ENCODE assay signal across 20 cellular contexts in genomic region chr22:36235585-36235984, GRCh38. TPM values are rescaled to one million over a fixed set of nuclear protein-coding genes. Genes with fewer than 3 reads are reported as not detected.
DNase-seq lines count a peak whose midpoint lies in the region; ATAC-seq, FAIRE-seq and TF ChIP-seq lines count a peak whose summit lies in the region.
"Had no signal": no experiment of that assay in that cellular context is flagged by ENCODE, and none has a peak within 500 bp of the region (broad histone marks: within the 10 kb centered on the region; RNA-seq: fewer than 3 reads in every experiment).

No MANE protein-coding gene starts in this region.

- no peaks in the 10 kb centered on the region for H3K9me2 ChIP-seq in Loucy (replicated peaks; ENCODE audit: low read depth, low read length)

- intact Hi-C loops in GM12878 (cut with micrococcal nuclease; ENCODE audit: unreplicated experiment): loop anchor here (5.0 kb wide), 1 partner anchor 42 kb away; no protein-coding TSS in a partner anchor

- H2AFZ ChIP-seq in Loucy (ENCODE audit: low read length): no peak overlapping the region
- no peak overlapping the region for H2AFZ ChIP-seq in GM12878 (ENCODE audit: control insufficient read depth, low read depth, low read length)
- H2AFZ ChIP-seq: PC-9 had no signal

- BruUV-seq in GM12878 (replicated peaks; lab: Mats Ljungman, UMichigan): no TSS peak

- H4K20me1 ChIP-seq in Loucy (ENCODE audit: insufficient read depth, low read length, poor library complexity, severe bottlenecking): no peaks in the 10 kb centered on the region
- no peaks in the 10 kb centered on the region for H4K20me1 ChIP-seq in GM12878 (ENCODE audit: control insufficient read depth, insufficient read depth)

- POLR2A ChIA-PET in GM12878 (lab: Charles Lee): interaction anchor here (7.7 kb wide), 1 partner anchor 17 kb away, joined by 99 read pairs; the partner anchor contains the start of gene APOL1

- H3K9me3 ChIP-seq in Loucy (ENCODE audit: insufficient read depth, low read depth, low read length): no peaks in the 10 kb centered on the region
- no peaks in the 10 kb centered on the region; the same call in 2 of the 3 replicates for H3K9me3 ChIP-seq in GM12878 (replicated peaks; ENCODE audit: control insufficient read depth, insufficient read depth, low read length)
- H3K9me3 ChIP-seq: transverse colon had no signal

- H3K4me3 ChIP-seq in Loucy (ENCODE audit: low read length, poor library complexity, severe bottlenecking): no peak overlapping the region
- H3K4me3 ChIP-seq in GM12878: peak overlapping the region; percentile 8; the same call in 1 of the 2 replicates
- H3K4me3 ChIP-seq: PC-9, transverse colon had no signal

- CTCF ChIA-PET in activated CD8-positive, alpha-beta memory T cell treated with anti-CD3 and anti-CD28 coated beads, Interleukin-2, amount 10 ng/mL, durations not matched to agents 7 days and 5 days (lab: Charles Lee): interaction anchor here (0.6 to 7.6 kb wide), 5 partner anchors 8 to 275 kb away, joined by 3 to 67 read pairs (median 19); partner anchors contain the start of gene APOL1
- CTCF ChIA-PET in GM12878 (lab: Yijun Ruan, JAX): interaction anchor here (1.5 to 8.0 kb wide), 4 partner anchors 14 to 41 kb away, joined by 5 to 153 read pairs (median 32); partner anchors contain the start of gene APOL1

- H3K27me3 ChIP-seq in Loucy (ENCODE audit: insufficient read depth, low read length, poor library complexity, severe bottlenecking) (no peaks in the 10 kb centered on the region), GM12878 (replicated peaks in 1 of 2; ENCODE audit: control insufficient read depth in 2 of 2, insufficient read depth in 2 of 2, low read length in 1 of 2) (no peaks in the 10 kb centered on the region)
- H3K27me3 ChIP-seq: transverse colon had no signal

- TF ChIP-seq RAD21 in GM12878 (IDR thresholded peaks at IDR 0.05; ENCODE audit: insufficient read depth, low read depth, low read length): no peak

- H3K4me3 Mint-ChIP-seq in activated CD8-positive, alpha-beta memory T cell treated with anti-CD3 and anti-CD28 coated beads, Interleukin-2, amount 10 ng/mL, durations not matched to agents 7 days and 5 days: peak overlapping the region; percentile 99
- peak overlapping the region; percentile 52 for H3K4me3 Mint-ChIP-seq in neural crest cell
- H3K4me3 Mint-ChIP-seq: memory B cell had no signal

- DNase-seq in activated CD8-positive, alpha-beta memory T cell treated with anti-CD3 and anti-CD28 coated beads, Interleukin-2, amount 10 ng/mL, durations not matched to agents 7 days and 5 days: peak; percentile 11
- DNase-seq in activated CD8-positive, alpha-beta memory T cell treated with anti-CD3 and anti-CD28 coated beads, Interleukin-2, amount 50 U/mL, for 4 hours: no peak
- DNase-seq in GM12878 (ENCODE audit: low read depth, low spot score) (no peak), neural crest cell (ENCODE audit: low read depth, low spot score) (no peak), NCI-H526 (lab: John Stamatoyannopoulos, UW) (no peak), NCI-H1092 (lab: John Stamatoyannopoulos, UW) (no peak)
- DNase-seq in stimulated activated naive CD4-positive, alpha-beta T cell treated with Interleukin-2 at 50 U/mL for 16 hours (lab: John Stamatoyannopoulos, UW): no peak
- DNase-seq: COR-L47; cortex of kidney; erythroblast; NCI-H1930; NCI-H524; occipital lobe; PC-9; stimulated activated CD4-positive, alpha-beta T cell treated with anti-CD3 and anti-CD28 coated beads, Interleukin-4, amount 100 ng/mL, for 24 hours; transverse colon had no signal

- TF ChIP-seq CTCF in Loucy (conservative IDR thresholded peaks at IDR 0.05; ENCODE audit: low read length) (no peak), GM12878 (IDR thresholded peaks at IDR 0.05 in 2 of 3, conservative IDR thresholded peaks at IDR 0.05 in 1 of 3; ENCODE audit: control insufficient read depth in 2 of 3, extremely low read depth in 1 of 3, insufficient read depth in 1 of 3, low read depth in 3 of 3, low read length in 3 of 3) (no peak), neural crest cell (conservative IDR thresholded peaks at IDR 0.05) (no peak)

- peaks cover 67% of the 10 kb centered on the region for H3K36me3 Mint-ChIP-seq in activated CD8-positive, alpha-beta memory T cell treated with anti-CD3 and anti-CD28 coated beads, Interleukin-2, amount 10 ng/mL, durations not matched to agents 7 days and 5 days
- H3K36me3 Mint-ChIP-seq in neural crest cell (ENCODE audit: low read depth): peaks cover 8% of the 10 kb centered on the region

- H3K9ac ChIP-seq in Loucy (ENCODE audit: low read depth, low read length, poor library complexity, severe bottlenecking) (no peak overlapping the region), GM12878 (ENCODE audit: control insufficient read depth, insufficient read depth, low read length) (no peak overlapping the region)

- peak overlapping the region; percentile 62 for H3K27ac Mint-ChIP-seq in activated CD8-positive, alpha-beta memory T cell treated with anti-CD3 and anti-CD28 coated beads, Interleukin-2, amount 10 ng/mL, durations not matched to agents 7 days and 5 days
- no peak overlapping the region for H3K27ac Mint-ChIP-seq in neural crest cell (ENCODE audit: unreplicated experiment)

- RAD21 ChIA-PET in GM12878 (lab: Charles Lee; ENCODE audit: unreplicated experiment): interaction anchor here (0.8 to 1.1 kb wide), 3 partner anchors 14 to 43 kb away, joined by 3 to 4 read pairs (median 3); no protein-coding TSS in a partner anchor

- peaks cover 6% of the 10 kb centered on the region for H3K9me3 Mint-ChIP-seq in activated CD8-positive, alpha-beta memory T cell treated with anti-CD3 and anti-CD28 coated beads, Interleukin-2, amount 10 ng/mL, durations not matched to agents 7 days and 5 days (ENCODE audit: low read depth)
- H3K9me3 Mint-ChIP-seq in neural crest cell: peaks cover 2% of the 10 kb centered on the region

- H3K4me2 ChIP-seq in Loucy (ENCODE audit: low read depth, low read length, poor library complexity, severe bottlenecking): peak overlapping the region; percentile 88
- peak overlapping the region; percentile 88 for H3K4me2 ChIP-seq in GM12878 (ENCODE audit: control insufficient read depth, insufficient read depth)
- H3K4me2 ChIP-seq: PC-9 had no signal

- H3K4me1 Mint-ChIP-seq in activated CD8-positive, alpha-beta memory T cell treated with anti-CD3 and anti-CD28 coated beads, Interleukin-2, amount 10 ng/mL, durations not matched to agents 7 days and 5 days: peaks cover 68% of the 10 kb centered on the region
- H3K4me1 Mint-ChIP-seq in neural crest cell: peaks cover 28% of the 10 kb centered on the region

- H3K27me3 Mint-ChIP-seq in activated CD8-positive, alpha-beta memory T cell treated with anti-CD3 and anti-CD28 coated beads, Interleukin-2, amount 10 ng/mL, durations not matched to agents 7 days and 5 days: no peaks in the 10 kb centered on the region
- no peaks in the 10 kb centered on the region for H3K27me3 Mint-ChIP-seq in neural crest cell (ENCODE audit: low read depth)
- H3K27me3 Mint-ChIP-seq: memory B cell had no signal

- no peak for TF ChIP-seq POLR2A in GM12878 (IDR thresholded peaks at IDR 0.05; ENCODE audit: low read depth, low read length)

- H3K4me1 ChIP-seq in Loucy (ENCODE audit: insufficient read depth, low read length, poor library complexity, severe bottlenecking) (peaks cover 47% of the 10 kb centered on the region), GM12878 (ENCODE audit: control insufficient read depth, insufficient read depth, low read length) (peaks cover 31% of the 10 kb centered on the region)

- H3K36me3 ChIP-seq in Loucy (ENCODE audit: insufficient read depth, low read length) (no peaks in the 10 kb centered on the region), GM12878 (ENCODE audit: control insufficient read depth in 2 of 2, insufficient read depth in 2 of 2, low read length in 1 of 2) (peaks cover 4 to 23% of the 10 kb centered on the region in 2 experiments; a peak in 3 of 4 replicates)

- H3K27ac ChIP-seq in GM12878 (ENCODE audit: control insufficient read depth, insufficient read depth): no peak overlapping the region
- H3K27ac ChIP-seq: PC-9 had no signal

- SMC1A ChIA-PET in GM12878 (lab: Charles Lee; ENCODE audit: uncharacterized antibody, unreplicated experiment): interaction anchor here (0.8 to 9.5 kb wide), 7 partner anchors 8 to 43 kb away, joined by 3 to 165 read pairs (median 6); partner anchors contain the start of gene APOL1

- FAIRE-seq in GM12878 (lab: Jason Lieb, UNC): no peak

- in situ Hi-C loops in GM12878 (cut with MboI): no loop called here

- H3F3A ChIP-seq in Loucy (ENCODE audit: low read depth): no peaks in the 10 kb centered on the region

- WGBS in GM12878 (ENCODE audit: insufficient coverage, insufficient replicate concordance, low lambda C conversion rate, missing lambda C conversion rate): 80% methylated on average over 3 of the region's 3 CpGs

- peaks cover 33% of the 10 kb centered on the region for H3K79me2 ChIP-seq in Loucy (ENCODE audit: insufficient read depth, low read length)
- peaks cover 43% of the 10 kb centered on the region for H3K79me2 ChIP-seq in GM12878 (ENCODE audit: control insufficient read depth, insufficient read depth, low read length)

- ATAC-seq in activated CD8-positive, alpha-beta memory T cell treated with anti-CD3 and anti-CD28 coated beads, Interleukin-2, amount 10 ng/mL, durations not matched to agents 7 days and 5 days: no peak
- no peak for ATAC-seq in GM12878
- ATAC-seq: HCT116 had no signal

- no peak for TF ChIP-seq EP300 in GM12878 (IDR thresholded peaks at IDR 0.05; ENCODE audit: borderline replicate concordance in 1 of 2, control insufficient read depth in 1 of 2, low read depth in 2 of 2, low read length in 2 of 2)

RNA-seq across cellular contexts. Expression of gene APOL2, which starts 3.7 kb away (rescaled TPM):
- 10 to 100 TPM; 82.6 to 86.4 TPM for total RNA-seq in activated CD8-positive, alpha-beta memory T cell treated with anti-CD3 and anti-CD28 coated beads, Interleukin-2, amount 10 ng/mL, durations not matched to agents 7 days and 5 days
- total RNA-seq in GM12878 (2013; cell fraction: nucleolus; rRNA removed): 49.8 and 51.5 TPM in 2 replicates
- total RNA-seq in GM12878 (2014; rRNA removed) (25.1 and 26.6 TPM in 2 replicates), GM12878 (2014; rRNA removed; fragmentation: Illumina TruSeq; extraction: Trizol) (27.0 and 27.3 TPM in 2 replicates), GM12878 (2021) (29.0 and 32.9 TPM in 2 replicates), neural crest cell (14.2 and 15.7 TPM in 2 replicates)
- 33.3 TPM for polyA plus RNA-seq in GM12878 (2011; ENCODE audit: low read depth)
- polyA plus RNA-seq in GM12878 (2011; rRNA removed) (32.6 and 39.9 TPM in 2 replicates), GM12878 (2014; fragmentation: Illumina TruSeq; extraction: Trizol) (22.3 and 24.9 TPM in 2 replicates), GM12878 (2014; fragmentation: Nextera tagmentation; extraction: Ambion mirVana) (10 to 100 TPM in 1 of 2 experiments, 1 to 10 TPM in 1; 4.4 to 14.7 TPM), GM12878 (2014; rRNA removed) (26.9 and 27.4 TPM in 2 replicates), GM12878 (2016; fragmentation: Nextera tagmentation; extraction: Ambion mirVana) (10 to 100 TPM; 12.3 to 13.7 TPM)
- 46.3 and 57.5 TPM in 2 replicates for polyA plus RNA-seq in GM12878 (2011; cell fraction: cytosol; rRNA removed)
- 60.3 and 68.3 TPM in 2 replicates for polyA plus RNA-seq in GM12878 (2011; cell fraction: nucleus; rRNA removed)
- polyA plus RNA-seq in GM12878 (2012): 50.1 and 55.3 TPM in 2 replicates
- 65.0 and 103 TPM in 2 replicates for polyA minus RNA-seq in GM12878 (2011; rRNA and poly(A)+ RNA removed)
- 17.5 and 18.0 TPM in 2 replicates for polyA minus RNA-seq in GM12878 (2011; cell fraction: cytosol; rRNA and poly(A)+ RNA removed)
- 14.6 and 21.5 TPM in 2 replicates for polyA minus RNA-seq in GM12878 (2011; cell fraction: nucleus; rRNA and poly(A)+ RNA removed)

RNA-seq across cellular contexts. Expression of gene APOL1, which starts 17.3 kb away (rescaled TPM):
- 10 to 100 TPM; 55.6 to 61.6 TPM for total RNA-seq in activated CD8-positive, alpha-beta memory T cell treated with anti-CD3 and anti-CD28 coated beads, Interleukin-2, amount 10 ng/mL, durations not matched to agents 7 days and 5 days
- total RNA-seq in GM12878 (2013; cell fraction: nucleolus; rRNA removed): 27.2 and 29.3 TPM in 2 replicates
- 13.7 and 14.4 TPM in 2 replicates for total RNA-seq in GM12878 (2014; rRNA removed)
- 12.6 and 13.1 TPM in 2 replicates for total RNA-seq in GM12878 (2014; rRNA removed; fragmentation: Illumina TruSeq; extraction: Trizol)
- total RNA-seq in GM12878 (2021): 27.4 and 28.6 TPM in 2 replicates
- 63.5 TPM for polyA plus RNA-seq in GM12878 (2011; ENCODE audit: low read depth)
- polyA plus RNA-seq in GM12878 (2011; rRNA removed): 27.2 and 42.0 TPM in 2 replicates
- polyA plus RNA-seq in GM12878 (2011; cell fraction: cytosol; rRNA removed): 38.4 and 39.9 TPM in 2 replicates
- 65.7 and 104 TPM in 2 replicates for polyA plus RNA-seq in GM12878 (2011; cell fraction: nucleus; rRNA removed)
- 68.7 and 73.3 TPM in 2 replicates for polyA plus RNA-seq in GM12878 (2012)
- 20.6 and 25.3 TPM in 2 replicates for polyA plus RNA-seq in GM12878 (2014; fragmentation: Illumina TruSeq; extraction: Trizol)
- polyA plus RNA-seq in GM12878 (2014; fragmentation: Nextera tagmentation; extraction: Ambion mirVana): 10 to 100 TPM in 1 of 2 experiments, 1 to 10 TPM in 1; 9.0 to 10.7 TPM
- polyA plus RNA-seq in GM12878 (2014; rRNA removed): 18.3 and 18.7 TPM in 2 replicates
- polyA plus RNA-seq in GM12878 (2016; fragmentation: Nextera tagmentation; extraction: Ambion mirVana): 10 to 100 TPM; 17.2 to 18.0 TPM
- 33.8 and 34.1 TPM in 2 replicates for polyA minus RNA-seq in GM12878 (2011; rRNA and poly(A)+ RNA removed)
- polyA minus RNA-seq in GM12878 (2011; cell fraction: cytosol; rRNA and poly(A)+ RNA removed): 11.8 and 16.4 TPM in 2 replicates
- polyA minus RNA-seq in GM12878 (2011; cell fraction: nucleus; rRNA and poly(A)+ RNA removed): 15.2 and 21.3 TPM in 2 replicates
- not detected in 2 replicates for total RNA-seq in neural crest cell

RNA-seq across cellular contexts. Expression of gene APOL4, which starts 34.0 kb away (rescaled TPM):
- total RNA-seq in activated CD8-positive, alpha-beta memory T cell treated with anti-CD3 and anti-CD28 coated beads, Interleukin-2, amount 10 ng/mL, durations not matched to agents 7 days and 5 days: 10 to 100 TPM; 17.0 to 22.6 TPM
- not detected in 2 replicates for total RNA-seq in GM12878 (2013; cell fraction: nucleolus; rRNA removed)
- not detected in 2 replicates for total RNA-seq in GM12878 (2014; rRNA removed)
- total RNA-seq in GM12878 (2014; rRNA removed; fragmentation: Illumina TruSeq; extraction: Trizol): not detected in 2 replicates
- total RNA-seq in GM12878 (2021): 0.13 TPM in 1 of 2 replicates, not detected in the other
- polyA plus RNA-seq in GM12878 (2011; ENCODE audit: low read depth): 0.09 TPM
- polyA plus RNA-seq in GM12878 (2011; rRNA removed): not detected in 2 replicates
- polyA plus RNA-seq in GM12878 (2011; cell fraction: cytosol; rRNA removed): not detected in 2 replicates
- 0.04 and 0.09 TPM in 2 replicates for polyA plus RNA-seq in GM12878 (2011; cell fraction: nucleus; rRNA removed)
- 0.13 TPM in 1 of 2 replicates, not detected in the other for polyA plus RNA-seq in GM12878 (2012)
- polyA plus RNA-seq in GM12878 (2014; fragmentation: Illumina TruSeq; extraction: Trizol): 0.13 and 0.24 TPM in 2 replicates
- not detected for polyA plus RNA-seq in GM12878 (2014; fragmentation: Nextera tagmentation; extraction: Ambion mirVana)
- 0.03 and 0.22 TPM in 2 replicates for polyA plus RNA-seq in GM12878 (2014; rRNA removed)
- polyA plus RNA-seq in GM12878 (2016; fragmentation: Nextera tagmentation; extraction: Ambion mirVana): under 1 TPM in 1 of 2 experiments, not detected in 1; 0.19 TPM
- 0.26 TPM in 1 of 2 replicates, not detected in the other for polyA minus RNA-seq in GM12878 (2011; rRNA and poly(A)+ RNA removed)
- not detected in 2 replicates for polyA minus RNA-seq in GM12878 (2011; cell fraction: cytosol; rRNA and poly(A)+ RNA removed)
- polyA minus RNA-seq in GM12878 (2011; cell fraction: nucleus; rRNA and poly(A)+ RNA removed): not detected in 2 replicates
- total RNA-seq in neural crest cell: not detected in 2 replicates
- total RNA-seq: HT-29, PC-9 had no signal

Comparison
In these comparisons a context has a peak if more than half of its experiments do, and no peak if none do; other contexts are left out.
1. RNA of gene APOL1, which starts 17.3 kb away (total RNA-seq): 55.6 to 61.6 TPM in activated CD8-positive, alpha-beta memory T cell treated with anti-CD3 and anti-CD28 coated beads, Interleukin-2, amount 10 ng/mL, durations not matched to agents 7 days and 5 days and 12.6 to 29.3 TPM in GM12878; not detected in neural crest cell; every median in the first group is over 10 times any median in the second.
2. RNA of gene APOL4, which starts 34.0 kb away (total RNA-seq): 17.0 to 22.6 TPM in activated CD8-positive, alpha-beta memory T cell treated with anti-CD3 and anti-CD28 coated beads, Interleukin-2, amount 10 ng/mL, durations not matched to agents 7 days and 5 days; not detected in neural crest cell and 0.13 TPM in GM12878; every median in the first group is over 10 times any median in the second.